12 cellular contexts compared by ENCODE assay signal in the genomic region with DNA sequence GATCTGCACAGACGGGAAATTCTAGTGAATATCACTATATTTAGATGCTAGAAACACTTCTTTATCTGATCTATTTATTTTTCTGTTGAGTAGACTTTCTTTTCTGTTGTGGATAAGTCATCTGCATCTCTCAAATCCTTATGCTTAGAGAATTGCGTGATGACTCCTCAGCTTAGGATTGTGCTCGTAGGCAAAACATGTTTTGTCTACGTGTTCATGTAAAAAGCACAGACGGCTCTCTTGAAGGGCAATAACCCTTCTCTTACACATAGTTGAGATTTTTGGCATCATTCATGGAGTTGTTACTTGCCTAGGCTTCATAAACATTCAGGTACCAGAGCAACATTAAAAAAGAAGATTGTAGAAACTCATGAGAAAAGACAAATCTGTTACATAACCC. TPM values are rescaled to one million over a fixed set of nuclear protein-coding genes. Genes with fewer than 3 reads are reported as not detected.
DNase-seq lines count a peak whose midpoint lies in the region; TF ChIP-seq lines count a peak whose summit lies in the region.
"Had no signal": no experiment of that assay in that cellular context is flagged by ENCODE, and none has a peak within 500 bp of the region (broad histone marks: within the 10 kb centered on the region; RNA-seq: fewer than 3 reads in every experiment).

No MANE protein-coding gene starts in this region.

- no peaks in the 10 kb centered on the region for H3K27me3 ChIP-seq in H7 (ENCODE audit: control insufficient read depth, insufficient read depth, low read length)
- H3K27me3 ChIP-seq: colonic mucosa had no signal

- DNase-seq in GM03348 (ENCODE audit: low spot score) (peak; percentile 72), amniotic stem cell (lab: John Stamatoyannopoulos, UW) (peak; percentile 80), fibroblast of villous mesenchyme (ENCODE audit: low read depth) (peak; percentile 97), skeletal muscle cell (ENCODE audit: low read depth) (peak; percentile 92), H7 (no peak), OCI-LY7 (ENCODE audit: low spot score) (no peak)
- DNase-seq in stimulated activated CD4-positive, alpha-beta T cell treated with anti-CD3 and anti-CD28 coated beads, Interleukin-2, amount 100 ng/mL, for 24 hours = no peak
- no peak for DNase-seq in activated CD4-positive, CD25-positive, alpha-beta regulatory T cell treated with anti-CD3 and anti-CD28 coated beads, Interleukin-2, amount 50 U/mL, for 72 hours
- DNase-seq: colonic mucosa, NCI-H2029, nucleus accumbens, PC-3 had no signal

- H3K4me3 ChIP-seq in fibroblast of villous mesenchyme (ENCODE audit: low read depth, low read length) = no peak overlapping the region
- no peak overlapping the region for H3K4me3 ChIP-seq in skeletal muscle cell (ENCODE audit: low read depth, low read length)
- H3K4me3 ChIP-seq in H7 (ENCODE audit: insufficient read depth, low read depth, low read length) = no peak overlapping the region
- no peak overlapping the region for H3K4me3 ChIP-seq in OCI-LY7 (ENCODE audit: low read depth, low read length, poor library complexity, severe bottlenecking)
- H3K4me3 ChIP-seq: colonic mucosa had no signal

- H2AFZ ChIP-seq in OCI-LY7 (ENCODE audit: low read length) = no peak overlapping the region

- H3K9me2 ChIP-seq in OCI-LY7 (ENCODE audit: insufficient read depth, low read length) = no peaks in the 10 kb centered on the region

- H3K27ac ChIP-seq in OCI-LY7 (ENCODE audit: low read depth, low read length, poor library complexity, severe bottlenecking) = no peak overlapping the region
- H3K27ac ChIP-seq: colonic mucosa had no signal

- no peaks in the 10 kb centered on the region for H3K9me3 ChIP-seq in OCI-LY7 (ENCODE audit: low read length)
- H3K9me3 ChIP-seq: colonic mucosa had no signal

- peaks cover 15% of the 10 kb centered on the region; the same call in 1 of the 2 replicates for H3K79me2 ChIP-seq in OCI-LY7 (ENCODE audit: insufficient read depth, low read depth, low read length)

- H3K4me1 ChIP-seq in OCI-LY7 (ENCODE audit: insufficient read depth, low read length, poor library complexity, severe bottlenecking) = peaks cover 30% of the 10 kb centered on the region

- CTCF ChIA-PET in OCI-LY7 (lab: Charles Lee; ENCODE audit: unreplicated experiment) = no interaction called here

- TF ChIP-seq CTCF in fibroblast of villous mesenchyme (IDR thresholded peaks at IDR 0.05; ENCODE audit: insufficient read depth, low read depth, low read length) (no peak), OCI-LY7 (conservative IDR thresholded peaks at IDR 0.05; ENCODE audit: low read length) (no peak)

- POLR2A ChIA-PET in OCI-LY7 (lab: Charles Lee) = no interaction called here

- H3K4me2 ChIP-seq in OCI-LY7 (ENCODE audit: low read length) = no peak overlapping the region

- intact Hi-C loops in OCI-LY7 (cut with micrococcal nuclease; ENCODE audit: unreplicated experiment) = no loop called here

- no TSS peak for BruUV-seq in OCI-LY7 (replicated peaks; lab: Mats Ljungman, UMichigan)

- H3K36me3 ChIP-seq in H7 (replicated peaks; ENCODE audit: control insufficient read depth, insufficient read depth, low read length) (no peaks in the 10 kb centered on the region), OCI-LY7 (ENCODE audit: insufficient read depth, low read length) (no peaks in the 10 kb centered on the region)
- H3K36me3 ChIP-seq: colonic mucosa had no signal

- H4K20me1 ChIP-seq in OCI-LY7 (ENCODE audit: insufficient read depth, low read length) = no peaks in the 10 kb centered on the region

RNA-seq across cellular contexts. Expression of a gene that starts 18.6 kb away (rescaled TPM):
- 69.1 and 71.2 TPM in 2 replicates for total RNA-seq in fibroblast of villous mesenchyme
- 17.0 and 18.7 TPM in 2 replicates for total RNA-seq in H7 (2014; rRNA removed; shearing (Covaris generic))
- 7.3 and 12.7 TPM in 2 replicates for total RNA-seq in OCI-LY7 (2014; rRNA removed; shearing (Covaris generic))
- 12.1 and 14.6 TPM in 2 replicates for total RNA-seq in OCI-LY7 (2022)

Comparison
In these comparisons a context has a peak if more than half of its experiments do, and no peak if none do; other contexts are left out.
1. DNase-seq: peak in GM03348 (single experiment), amniotic stem cell (single experiment), fibroblast of villous mesenchyme (single experiment) and skeletal muscle cell (single experiment); none in H7 (single experiment), OCI-LY7 (single experiment), stimulated activated CD4-positive, alpha-beta T cell treated with anti-CD3 and anti-CD28 coated beads, Interleukin-2, amount 100 ng/mL, for 24 hours (0 of 2) and activated CD4-positive, CD25-positive, alpha-beta regulatory T cell treated with anti-CD3 and anti-CD28 coated beads, Interleukin-2, amount 50 U/mL, for 72 hours (single experiment).